ENCODE assay signal across 15 cellular contexts in the genomic region with DNA sequence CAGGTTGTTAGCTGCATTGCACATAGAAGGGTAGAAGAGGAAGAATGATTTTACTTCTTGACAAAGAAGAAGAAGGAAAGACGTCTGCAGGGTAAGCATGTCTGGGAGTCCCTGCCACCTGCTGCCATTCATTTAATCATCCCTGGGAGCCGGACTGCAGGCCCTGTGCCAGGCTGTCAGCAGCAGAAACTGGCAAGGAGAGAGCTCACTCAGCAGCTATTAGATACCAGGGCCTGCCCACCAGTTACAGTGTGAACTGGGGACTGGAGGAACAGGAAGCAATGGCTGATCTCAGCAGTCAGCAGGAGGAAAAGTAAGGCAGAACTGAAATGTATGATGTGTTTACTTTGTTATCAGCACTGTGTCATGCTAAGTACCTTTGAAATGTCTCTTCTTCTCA.
A peak's percentile ranks its signal among the peaks of the same experiment; 100 is the strongest.
DNase-seq lines count a peak whose midpoint lies in the region; ATAC-seq and TF ChIP-seq lines count a peak whose summit lies in the region.
"Had no signal": no experiment of that assay in that cellular context is flagged by ENCODE, and none has a peak within 500 bp of the region (broad histone marks: within the 10 kb centered on the region; RNA-seq: fewer than 3 reads in every experiment).

No MANE protein-coding gene starts in this region.

- TF ChIP-seq CTCF in endodermal cell (conservative IDR thresholded peaks at IDR 0.05): no peak
- TF ChIP-seq CTCF in osteocyte (IDR thresholded peaks at IDR 0.05): no peak

- no peak overlapping the region for H3K27ac ChIP-seq in endodermal cell (ENCODE audit: low read depth, low read length)
- H3K27ac ChIP-seq: BLaER1 treated with 17β-estradiol and CSF1 and Interleukin-3, amounts not matched to agents 10 nM and 100 nM; cardiac muscle cell had no signal

- H3K9me3 Mint-ChIP-seq in endodermal cell (no peaks in the 10 kb centered on the region), osteocyte (ENCODE audit: unreplicated experiment) (no peaks in the 10 kb centered on the region)
- H3K9me3 Mint-ChIP-seq: activated T-helper 1 cell treated with anti-CD3 and anti-CD28 coated beads, Interleukin-12 subunit alpha, Interleukin-12 subunit beta, Interleukin-2, Interleukin-4 antibody, amounts not matched to agents 30 ng/mL and 10 ng/mL and 1 ng/mL, durations not matched to agents 14 hours and 24 hours and 36 hours; natural killer cell treated with Interleukin-12 subunit alpha and Interleukin-12 subunit beta and Interleukin-15 and Interleukin-18, amount 100 ng/mL, for 72 hours had no signal

- H3K4me3 Mint-ChIP-seq in endodermal cell (no peak overlapping the region), osteocyte (ENCODE audit: unreplicated experiment) (no peak overlapping the region)
- H3K4me3 Mint-ChIP-seq: activated T-helper 1 cell treated with anti-CD3 and anti-CD28 coated beads, Interleukin-12 subunit alpha, Interleukin-12 subunit beta, Interleukin-2, Interleukin-4 antibody, amounts not matched to agents 30 ng/mL and 10 ng/mL and 1 ng/mL, durations not matched to agents 14 hours and 24 hours and 36 hours; immature natural killer cell; natural killer cell treated with Interleukin-12 subunit alpha and Interleukin-12 subunit beta and Interleukin-15 and Interleukin-18, amount 100 ng/mL, for 72 hours had no signal

- H3K9ac ChIP-seq in endodermal cell (ENCODE audit: extremely low read depth, low read length, poor library complexity, severe bottlenecking): no peak overlapping the region
- H3K9ac ChIP-seq: BLaER1 treated with 17β-estradiol and CSF1 and Interleukin-3, amounts not matched to agents 10 nM and 100 nM had no signal

- no peak overlapping the region for H3K4me3 ChIP-seq in endodermal cell (ENCODE audit: low read length)
- H3K4me3 ChIP-seq: BLaER1 treated with 17β-estradiol and CSF1 and Interleukin-3, amounts not matched to agents 10 nM and 100 nM; cardiac muscle cell had no signal

- DNase-seq in DMS53 treated with DMSO at 0.1 percent for 48 hours (lab: John Stamatoyannopoulos, UW; ENCODE audit: unreplicated experiment) (peak; percentile 35), NCI-H2196 (lab: John Stamatoyannopoulos, UW; ENCODE audit: unreplicated experiment) (peak; percentile 55), endodermal cell (peak; percentile 51), osteocyte (ENCODE audit: extremely low spot score, unreplicated experiment) (no peak), NCI-H748 treated with DMSO at 0.1 percent for 48 hours (lab: John Stamatoyannopoulos, UW) (no peak), cerebellar nuclear complex (lab: John Stamatoyannopoulos, UW) (no peak), KG1 (lab: John Stamatoyannopoulos, UW) (no peak)
- DNase-seq: immature natural killer cell, NCI-H2227 treated with DMSO at 0.1 percent for 48 hours had no signal

- WGBS in endodermal cell (ENCODE audit: insufficient coverage in 1 of 2, insufficient read length in 1 of 2), 2 experiments: 65 to 86% methylated on average over 1 to 2 of the region's 2 CpGs

- H3K9me3 ChIP-seq in endodermal cell (ENCODE audit: control insufficient read depth, low read length): no peaks in the 10 kb centered on the region
- H3K9me3 ChIP-seq: BLaER1 treated with 17β-estradiol and CSF1 and Interleukin-3, amounts not matched to agents 10 nM and 100 nM had no signal

- no peak for ATAC-seq in HG03354 (IDR thresholded peaks at IDR 0.05; ENCODE audit: poor library complexity, severe bottlenecking, unreplicated experiment)
- ATAC-seq: activated CD4-positive, CD25-positive, alpha-beta regulatory T cell treated with anti-CD3 and anti-CD28 coated beads, Interleukin-2, amount 50 U/mL, for 24 hours; natural killer cell treated with Interleukin-12 subunit alpha and Interleukin-12 subunit beta and Interleukin-15 and Interleukin-18, amount 100 ng/mL, for 72 hours had no signal

- H3K4me1 ChIP-seq in endodermal cell (ENCODE audit: control insufficient read depth, insufficient read depth, low read length): no peaks in the 10 kb centered on the region

- no peaks in the 10 kb centered on the region for H3K36me3 ChIP-seq in endodermal cell (ENCODE audit: control insufficient read depth, insufficient read depth, low read length)
- H3K36me3 ChIP-seq: BLaER1 treated with 17β-estradiol and CSF1 and Interleukin-3, amounts not matched to agents 10 nM and 100 nM; cardiac muscle cell had no signal

- H3K27ac Mint-ChIP-seq in endodermal cell (no peak overlapping the region), osteocyte (ENCODE audit: unreplicated experiment) (peak overlapping the region; percentile 68)
- H3K27ac Mint-ChIP-seq: activated T-helper 1 cell treated with anti-CD3 and anti-CD28 coated beads, Interleukin-12 subunit alpha, Interleukin-12 subunit beta, Interleukin-2, Interleukin-4 antibody, amounts not matched to agents 30 ng/mL and 10 ng/mL and 1 ng/mL, durations not matched to agents 14 hours and 24 hours and 36 hours; immature natural killer cell; natural killer cell treated with Interleukin-12 subunit alpha and Interleukin-12 subunit beta and Interleukin-15 and Interleukin-18, amount 100 ng/mL, for 72 hours had no signal

- no peaks in the 10 kb centered on the region for H3K27me3 ChIP-seq in endodermal cell (ENCODE audit: control insufficient read depth, insufficient read depth, low read length, poor library complexity, severe bottlenecking)
- H3K27me3 ChIP-seq: BLaER1 treated with 17β-estradiol and CSF1 and Interleukin-3, amounts not matched to agents 10 nM and 100 nM; cardiac muscle cell had no signal

- H3K36me3 Mint-ChIP-seq in endodermal cell (ENCODE audit: low read depth): no peaks in the 10 kb centered on the region
- no peaks in the 10 kb centered on the region for H3K36me3 Mint-ChIP-seq in osteocyte (ENCODE audit: unreplicated experiment)
- H3K36me3 Mint-ChIP-seq: immature natural killer cell; natural killer cell treated with Interleukin-12 subunit alpha and Interleukin-12 subunit beta and Interleukin-15 and Interleukin-18, amount 100 ng/mL, for 72 hours had no signal

- H3K4me1 Mint-ChIP-seq in endodermal cell (no peaks in the 10 kb centered on the region), osteocyte (ENCODE audit: unreplicated experiment) (peaks cover 43% of the 10 kb centered on the region)
- H3K4me1 Mint-ChIP-seq: immature natural killer cell had no signal

- H3K27me3 Mint-ChIP-seq in endodermal cell (ENCODE audit: insufficient read depth) (no peaks in the 10 kb centered on the region), osteocyte (ENCODE audit: unreplicated experiment) (no peaks in the 10 kb centered on the region)
- H3K27me3 Mint-ChIP-seq: natural killer cell treated with Interleukin-12 subunit alpha and Interleukin-12 subunit beta and Interleukin-15 and Interleukin-18, amount 100 ng/mL, for 72 hours had no signal

Comparison
In these comparisons a context has a peak if more than half of its experiments do, and no peak if none do; other contexts are left out.
1. DNase-seq: peak in DMS53 treated with DMSO at 0.1 percent for 48 hours (single experiment), NCI-H2196 (single experiment) and endodermal cell (single experiment); none in osteocyte (single experiment), NCI-H748 treated with DMSO at 0.1 percent for 48 hours (single experiment), cerebellar nuclear complex (0 of 2) and KG1 (single experiment).